In the genomic region with DNA sequence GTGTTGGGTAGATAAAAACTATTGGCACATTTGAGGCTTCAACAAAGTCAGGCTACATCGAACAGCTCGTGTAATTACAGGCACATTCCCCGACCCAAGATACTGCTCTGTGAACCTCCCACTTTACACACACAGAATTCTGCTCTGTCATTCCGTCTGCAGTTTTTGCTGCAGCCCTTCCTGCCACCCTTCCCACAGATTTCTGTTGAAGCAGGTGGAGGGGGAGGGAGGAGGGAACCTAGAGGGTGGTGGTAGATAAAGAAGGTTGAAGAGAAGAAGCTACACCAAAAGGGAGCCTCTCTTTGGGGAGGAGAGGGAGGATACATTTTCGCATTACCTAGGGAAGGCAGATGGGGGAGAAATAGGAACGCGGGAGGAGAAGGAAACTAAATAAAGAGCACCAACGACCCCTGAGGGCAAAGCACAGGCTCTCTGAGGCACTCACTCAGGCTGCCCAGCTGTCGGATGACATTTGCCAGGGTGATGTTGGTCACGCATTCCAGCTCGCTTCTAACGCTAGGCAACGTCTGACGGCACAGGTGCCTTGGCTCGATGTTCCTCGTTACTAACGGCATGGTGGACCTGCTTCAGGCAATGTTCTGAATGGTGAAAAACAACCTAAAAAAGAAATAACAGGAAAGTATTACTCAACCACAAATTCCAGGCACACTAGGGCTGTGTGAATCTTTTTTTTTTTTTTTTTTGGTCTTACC, we compare ENCODE assay signal across 1 cellular context.
TF ChIP-seq lines count a peak whose summit lies in the region.

No MANE protein-coding gene starts in this region.

TF ChIP-seq in IMR-90, 13 proteins besides CTCF, POLR2A, EP300 and RAD21:
- TF ChIP-seq MXI1 (IDR thresholded peaks at IDR 0.05; ENCODE audit: borderline replicate concordance, low read depth, low read length) (no peak), MAFK (IDR thresholded peaks at IDR 0.05; ENCODE audit: low read depth, low read length) (no peak), CHD1 (IDR thresholded peaks at IDR 0.05; ENCODE audit: low read depth, low read length) (no peak), BHLHE40 (IDR thresholded peaks at IDR 0.05; ENCODE audit: low read depth, low read length) (no peak)
TF ChIP-seq in IMR-90: peak in this region for 0.
